ENCODE assay signal across 8 cellular contexts in genomic region chr17:42997984-42998938, GRCh38. TPM values are rescaled to one million over a fixed set of nuclear protein-coding genes. Genes with fewer than 3 reads are reported as not detected.
DNase-seq lines count a peak whose midpoint lies in the region; ATAC-seq, FAIRE-seq and TF ChIP-seq lines count a peak whose summit lies in the region.

Gene RPL27, plus strand, starts transcription at chr17:42998419. Its CDS starts 332 bp downstream, at chr17:42998751.

- H3K27ac ChIP-seq in HUES64 (ENCODE audit: low read depth, low read length) (peak within 1 kb of the TSS; percentile 94), OCI-LY1 (ENCODE audit: low read depth, low read length, poor library complexity, severe bottlenecking) (peak within 1 kb of the TSS; percentile 76), endothelial cell of umbilical vein (ENCODE audit: insufficient read depth, low read depth, low read length) (peak within 1 kb of the TSS; percentile 75)

- H3K9ac ChIP-seq in HUES64 (ENCODE audit: low read depth, low read length) = peak within 1 kb of the TSS; percentile 98
- H3K9ac ChIP-seq in OCI-LY1 (ENCODE audit: low read length) = peak within 1 kb of the TSS; percentile 97
- peak within 1 kb of the TSS; percentile 87 for H3K9ac ChIP-seq in endothelial cell of umbilical vein (replicated peaks; ENCODE audit: extremely low read depth, insufficient read depth, low read length)

- peak within 1 kb of the TSS; percentile 91 for H3K4me3 ChIP-seq in HUES64 (ENCODE audit: low read length)
- peak within 1 kb of the TSS; percentile 94 for H3K4me3 ChIP-seq in OCI-LY1 (ENCODE audit: low read depth, low read length, poor library complexity, severe bottlenecking)
- peak within 1 kb of the TSS; percentile 56 to 86 (median 58) for H3K4me3 ChIP-seq in endothelial cell of umbilical vein (replicated peaks in 1 of 3; ENCODE audit: insufficient read depth in 1 of 3, low read depth in 1 of 3, low read length in 3 of 3)

- H3K4me2 ChIP-seq in OCI-LY1 (ENCODE audit: low read length) = peak within 1 kb of the TSS; percentile 77
- peak within 1 kb of the TSS; percentile 90 for H3K4me2 ChIP-seq in endothelial cell of umbilical vein (ENCODE audit: insufficient read depth, low read length)

- dilution Hi-C loops in endothelial cell of umbilical vein (cut with MboI; ENCODE audit: extremely low pct_ligation_motif_present, low sequenced_read_pairs) = no loop called here

- H3K79me2 ChIP-seq in OCI-LY1 (ENCODE audit: insufficient read depth, low read length) = peaks cover 20% of the 10 kb centered on the region
- peaks cover 27% of the 10 kb centered on the region for H3K79me2 ChIP-seq in endothelial cell of umbilical vein (ENCODE audit: control insufficient read depth, insufficient read depth, low read length)

- no peaks in the 10 kb centered on the region for H3K9me2 ChIP-seq in OCI-LY1 (ENCODE audit: low read depth, low read length)

- WGBS in HUES64 = under 1% methylated on average over 49 of the region's 49 CpGs

- H3K4me1 ChIP-seq in HUES64 (ENCODE audit: insufficient read depth, low read length) (peaks cover 18% of the 10 kb centered on the region), OCI-LY1 (ENCODE audit: insufficient read depth, low read length, severe bottlenecking) (peaks cover 25% of the 10 kb centered on the region), endothelial cell of umbilical vein (ENCODE audit: control insufficient read depth, extremely low read depth, insufficient read depth, low read length) (peaks cover 23% of the 10 kb centered on the region)

- CTCF ChIA-PET in endothelial cell of umbilical vein (lab: Charles Lee) = interaction anchor here (0.6 to 2.4 kb wide), 32 partner anchors 9 to 421 kb away, joined by 3 to 25 read pairs (median 4); partner anchors contain the start of genes AARSD1, AOC2, BECN1 and IFI35

- ATAC-seq in GM21423 (IDR thresholded peaks at IDR 0.05; ENCODE audit: unreplicated experiment) = peak; percentile 91

- H2AFZ ChIP-seq in OCI-LY1 (ENCODE audit: low read length) (peak within 1 kb of the TSS; percentile 82; the same call in 1 of the 2 replicates), endothelial cell of umbilical vein (ENCODE audit: low read depth, low read length) (peak within 1 kb of the TSS; percentile 77)

- H4K20me1 ChIP-seq in OCI-LY1 (ENCODE audit: insufficient read depth, low read length) (no peaks in the 10 kb centered on the region), endothelial cell of umbilical vein (replicated peaks; ENCODE audit: control insufficient read depth, extremely low read depth, insufficient read depth, low read length) (no peaks in the 10 kb centered on the region)

- no peaks in the 10 kb centered on the region for H3K27me3 ChIP-seq in HUES64 (ENCODE audit: insufficient read depth, low read length)
- no peaks in the 10 kb centered on the region for H3K27me3 ChIP-seq in OCI-LY1 (ENCODE audit: insufficient read depth, low read length)
- no peaks in the 10 kb centered on the region for H3K27me3 ChIP-seq in endothelial cell of umbilical vein (ENCODE audit: control insufficient read depth in 2 of 2, insufficient read depth in 2 of 2, low read length in 2 of 2)

- H3K36me3 ChIP-seq in HUES64 (ENCODE audit: insufficient read depth, low read length) (peaks cover 44% of the 10 kb centered on the region), OCI-LY1 (ENCODE audit: insufficient read depth, low read length) (peaks cover 59% of the 10 kb centered on the region), endothelial cell of umbilical vein (ENCODE audit: control insufficient read depth in 2 of 2, extremely low read depth in 1 of 2, insufficient read depth in 2 of 2, low read length in 2 of 2) (peaks cover 4 to 19% of the 10 kb centered on the region in 2 experiments)

- H3K9me1 ChIP-seq in endothelial cell of umbilical vein (replicated peaks; ENCODE audit: control insufficient read depth, extremely low read depth, insufficient read depth, low read length) = no peaks in the 10 kb centered on the region

- TF ChIP-seq CTCF in OCI-LY1 (IDR thresholded peaks at IDR 0.05; ENCODE audit: low read length) (peak; percentile 86), endothelial cell of umbilical vein (IDR thresholded peaks at IDR 0.05; ENCODE audit: extremely low read depth in 1 of 2, insufficient read depth in 1 of 2, low read depth in 1 of 2, low read length in 2 of 2) (peak; percentile 68 to 77)

- POLR2A ChIA-PET in endothelial cell of umbilical vein (lab: Charles Lee) = interaction anchor here (0.6 to 2.2 kb wide), 14 partner anchors 8 to 363 kb away, joined by 3 to 9 read pairs (median 4); partner anchors contain the start of genes BECN1, IFI35 and VAT1

- no peaks in the 10 kb centered on the region for H3K9me3 ChIP-seq in HUES64 (ENCODE audit: insufficient read depth, low read depth, low read length)
- no peaks in the 10 kb centered on the region for H3K9me3 ChIP-seq in OCI-LY1 (ENCODE audit: low read length)
- no peaks in the 10 kb centered on the region for H3K9me3 ChIP-seq in endothelial cell of umbilical vein (replicated peaks; ENCODE audit: control insufficient read depth, insufficient read depth, low read length)

- peak; percentile 96 for DNase-seq in D341Med (ENCODE audit: low spot score)
- DNase-seq in activated CD8-positive, alpha-beta memory T cell treated with anti-CD3 and anti-CD28 coated beads, Interleukin-2, amount 50 U/mL, for 48 hours = peak; percentile 95
- peak; percentile 100 for DNase-seq in endothelial cell of umbilical vein (ENCODE audit: low read depth, low spot score)
- peak; percentile 100 for DNase-seq in middle frontal gyrus (ENCODE audit: extremely low spot score, low spot score)
- DNase-seq in stimulated activated CD8-positive, alpha-beta memory T cell treated with anti-CD3 and anti-CD28 coated beads, Interleukin-4, amount 100 ng/mL, for 1 hour (ENCODE audit: low read depth in 2 of 2, low spot score in 1 of 2) = peak; percentile 93 to 95

- BruUV-seq in endothelial cell of umbilical vein (replicated peaks; lab: Mats Ljungman, UMichigan) = TSS peak; percentile 63

- peaks cover 6% of the 10 kb centered on the region; the same call in 1 of the 2 replicates for H3F3A ChIP-seq in OCI-LY1 (ENCODE audit: insufficient read depth, low read length)

- FAIRE-seq in endothelial cell of umbilical vein (lab: Jason Lieb, UNC) = peak; percentile 99

- TF ChIP-seq POLR2A in endothelial cell of umbilical vein (IDR thresholded peaks at IDR 0.05; ENCODE audit: low read depth, low read length) = peak; percentile 94

- intact Hi-C loops in endothelial cell of umbilical vein (cut with micrococcal nuclease) = loop anchor here (1.0 to 2.0 kb wide), 7 partner anchors 17 to 321 kb away; partner anchors contain the start of genes AARSD1, BRCA1, NBR1 and PLEKHH3

TF ChIP-seq in endothelial cell of umbilical vein, 7 proteins besides CTCF, POLR2A, EP300 and RAD21:
- TF ChIP-seq POLR2AphosphoS5 (IDR thresholded peaks at IDR 0.05; ENCODE audit: insufficient read depth, low read depth, low read length) (peak; percentile 88), GATA2 (IDR thresholded peaks at IDR 0.05; ENCODE audit: insufficient read depth, insufficient read length, low read depth, low read length) (no peak), FOS (IDR thresholded peaks at IDR 0.05; ENCODE audit: borderline replicate concordance, insufficient read depth, low read length) (peak; percentile 37), MYC (IDR thresholded peaks at IDR 0.05; ENCODE audit: low read depth, low read length) (peak; percentile 70), JUN (IDR thresholded peaks at IDR 0.05; ENCODE audit: borderline replicate concordance, insufficient read depth, insufficient read length, low read depth) (peak; percentile 74), EZH2 (IDR thresholded peaks at IDR 0.05; ENCODE audit: borderline replicate concordance, low read depth, low read length, severe bottlenecking) (no peak), MAX (IDR thresholded peaks at IDR 0.05; ENCODE audit: insufficient read depth, insufficient read length) (peak; percentile 87)

RNA-seq across cellular contexts. Expression of gene RPL27, which starts in this region (rescaled TPM):
- polyA plus RNA-seq in HUES64 (2013, experiment 1 of 2) = 2,026 TPM
- polyA plus RNA-seq in HUES64 (2013, experiment 2 of 2) = 1,998 TPM
- total RNA-seq in endothelial cell of umbilical vein = 1,014 and 1,102 TPM in 2 replicates
- 2,467 and 2,620 TPM in 2 replicates for polyA plus RNA-seq in endothelial cell of umbilical vein
- polyA plus RNA-seq in endothelial cell of umbilical vein (2011; cell fraction: cytosol; rRNA removed) = 4,890 and 5,080 TPM in 2 replicates
- 1,058 and 1,799 TPM in 2 replicates for polyA plus RNA-seq in endothelial cell of umbilical vein (2011; cell fraction: nucleus; rRNA removed)
- polyA plus RNA-seq in endothelial cell of umbilical vein (2012) = 2,952 and 3,928 TPM in 2 replicates
- polyA minus RNA-seq in endothelial cell of umbilical vein = 1,135 and 1,329 TPM in 2 replicates
- 601 TPM for polyA minus RNA-seq in endothelial cell of umbilical vein (2011; cell fraction: cytosol; rRNA and poly(A)+ RNA removed)
- polyA minus RNA-seq in endothelial cell of umbilical vein (2011; cell fraction: nucleus; rRNA and poly(A)+ RNA removed) = 149 and 293 TPM in 2 replicates

Comparison
In these comparisons a context has a peak if more than half of its experiments do, and no peak if none do; other contexts are left out.
1. Peak in every context shown above with its lines: DNase-seq, ATAC-seq, H3K4me3 ChIP-seq and H3K27ac ChIP-seq.